22 cellular contexts compared by ENCODE assay signal in the genomic region with DNA sequence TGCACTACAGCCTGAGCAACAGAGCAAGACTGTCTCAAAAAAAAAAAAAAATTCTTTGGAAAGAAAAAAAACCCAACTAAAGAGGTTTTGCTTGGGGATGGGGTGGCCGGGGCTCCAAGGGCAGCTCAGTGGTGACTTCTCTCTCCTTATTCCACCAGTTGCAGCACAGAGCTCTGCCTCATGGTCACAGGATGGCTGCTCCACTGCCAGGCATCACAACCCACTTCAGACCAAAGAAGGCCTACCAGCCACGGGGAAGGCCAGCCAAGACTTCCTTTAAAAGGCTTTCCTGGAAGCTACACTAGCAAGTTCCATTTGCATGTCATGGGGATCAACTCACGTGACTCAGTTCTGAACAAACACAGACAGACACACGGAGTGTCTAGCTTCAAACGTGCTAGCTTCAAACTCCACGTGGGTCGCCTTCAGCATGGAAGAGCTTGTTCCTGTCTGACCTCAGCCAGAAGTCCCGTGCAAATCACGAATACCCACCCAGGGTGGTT. TPM values are rescaled to one million over a fixed set of nuclear protein-coding genes. Genes with fewer than 3 reads are reported as not detected.
DNase-seq lines count a peak whose midpoint lies in the region; ATAC-seq, FAIRE-seq and TF ChIP-seq lines count a peak whose summit lies in the region.
"Had no signal": no experiment of that assay in that cellular context is flagged by ENCODE, and none has a peak within 500 bp of the region (broad histone marks: within the 10 kb centered on the region; RNA-seq: fewer than 3 reads in every experiment).

No MANE protein-coding gene starts in this region.

- H3K9me3 Mint-ChIP-seq in natural killer cell, result no peaks in the 10 kb centered on the region
- no peaks in the 10 kb centered on the region for H3K9me3 Mint-ChIP-seq in natural killer cell treated with Interleukin-12 subunit alpha and Interleukin-12 subunit beta and Interleukin-15 and Interleukin-18, amount 100 ng/mL, for 72 hours
- H3K9me3 Mint-ChIP-seq in central memory CD8-positive, alpha-beta T cell, result no peaks in the 10 kb centered on the region
- no peaks in the 10 kb centered on the region for H3K9me3 Mint-ChIP-seq in stimulated activated effector memory CD8-positive, alpha-beta T cell treated with anti-CD3 and anti-CD28 coated beads, Interleukin-12 subunit alpha, Interleukin-12 subunit beta, amount 100 ng/mL, for 72 hours
- no peaks in the 10 kb centered on the region for H3K9me3 Mint-ChIP-seq in Calu3 (ENCODE audit: low read depth, unreplicated experiment)

- CTCF ChIA-PET in Calu3 (lab: Charles Lee), result interaction anchor here (0.6 to 0.7 kb wide), 3 partner anchors 35 to 1062 kb away, joined by 4 to 8 read pairs (median 5); no protein-coding TSS in a partner anchor

- no peaks in the 10 kb centered on the region for H3K36me3 Mint-ChIP-seq in natural killer cell
- peaks cover 10% of the 10 kb centered on the region for H3K36me3 Mint-ChIP-seq in natural killer cell treated with Interleukin-12 subunit alpha and Interleukin-12 subunit beta and Interleukin-15 and Interleukin-18, amount 100 ng/mL, for 72 hours
- peaks cover 26% of the 10 kb centered on the region for H3K36me3 Mint-ChIP-seq in central memory CD8-positive, alpha-beta T cell (ENCODE audit: insufficient read depth)
- H3K36me3 Mint-ChIP-seq in stimulated activated effector memory CD8-positive, alpha-beta T cell treated with anti-CD3 and anti-CD28 coated beads, Interleukin-12 subunit alpha, Interleukin-12 subunit beta, amount 100 ng/mL, for 72 hours, result peaks cover 94% of the 10 kb centered on the region
- peaks cover 8% of the 10 kb centered on the region for H3K36me3 Mint-ChIP-seq in Calu3 (ENCODE audit: insufficient read depth, unreplicated experiment)

- H3K27ac Mint-ChIP-seq in natural killer cell (peak overlapping the region; percentile 57 to 69), Calu3 (ENCODE audit: unreplicated experiment) (no peak overlapping the region)
- peak overlapping the region in 1 of 2 donors; percentile 66 for H3K27ac Mint-ChIP-seq in natural killer cell treated with Interleukin-12 subunit alpha and Interleukin-12 subunit beta and Interleukin-15 and Interleukin-18, amount 100 ng/mL, for 72 hours
- peak overlapping the region; percentile 55 for H3K27ac Mint-ChIP-seq in central memory CD8-positive, alpha-beta T cell (ENCODE audit: low read depth)
- H3K27ac Mint-ChIP-seq in stimulated activated effector memory CD8-positive, alpha-beta T cell treated with anti-CD3 and anti-CD28 coated beads, Interleukin-12 subunit alpha, Interleukin-12 subunit beta, amount 100 ng/mL, for 72 hours, result peak overlapping the region; percentile 69

- H3K4me1 Mint-ChIP-seq in natural killer cell, result no peaks in the 10 kb centered on the region
- H3K4me1 Mint-ChIP-seq in natural killer cell treated with Interleukin-12 subunit alpha and Interleukin-12 subunit beta and Interleukin-15 and Interleukin-18, amount 100 ng/mL, for 72 hours (ENCODE audit: low read depth in 2 of 2), result peaks cover 0 to 3% of the 10 kb centered on the region in 2 donors
- H3K4me1 Mint-ChIP-seq in central memory CD8-positive, alpha-beta T cell, result peaks cover 5% of the 10 kb centered on the region
- no peaks in the 10 kb centered on the region for H3K4me1 Mint-ChIP-seq in stimulated activated effector memory CD8-positive, alpha-beta T cell treated with anti-CD3 and anti-CD28 coated beads, Interleukin-12 subunit alpha, Interleukin-12 subunit beta, amount 100 ng/mL, for 72 hours
- no peaks in the 10 kb centered on the region for H3K4me1 Mint-ChIP-seq in Calu3 (ENCODE audit: low read depth, unreplicated experiment)

- no peak overlapping the region for H3K4me3 Mint-ChIP-seq in natural killer cell
- H3K4me3 Mint-ChIP-seq in natural killer cell treated with Interleukin-12 subunit alpha and Interleukin-12 subunit beta and Interleukin-15 and Interleukin-18, amount 100 ng/mL, for 72 hours, result no peak overlapping the region
- no peak overlapping the region for H3K4me3 Mint-ChIP-seq in central memory CD8-positive, alpha-beta T cell
- no peak overlapping the region for H3K4me3 Mint-ChIP-seq in stimulated activated effector memory CD8-positive, alpha-beta T cell treated with anti-CD3 and anti-CD28 coated beads, Interleukin-12 subunit alpha, Interleukin-12 subunit beta, amount 100 ng/mL, for 72 hours
- H3K4me3 Mint-ChIP-seq in Calu3 (ENCODE audit: low read depth, unreplicated experiment), result no peak overlapping the region

- no peak for DNase-seq in natural killer cell
- no peak for DNase-seq in natural killer cell treated with Interleukin-12 subunit alpha and Interleukin-12 subunit beta and Interleukin-15 and Interleukin-18, amount 100 ng/mL, for 72 hours (ENCODE audit: low spot score)
- no peak for DNase-seq in HTR-8/SVneo (ENCODE audit: insufficient read length, low spot score)
- no peak for DNase-seq in central memory CD8-positive, alpha-beta T cell (ENCODE audit: low spot score in 2 of 2)
- no peak for DNase-seq in stimulated activated effector memory CD8-positive, alpha-beta T cell treated with anti-CD3 and anti-CD28 coated beads, Interleukin-12 subunit alpha, Interleukin-12 subunit beta, amount 100 ng/mL, for 72 hours (ENCODE audit: low spot score in 2 of 2)
- no peak for DNase-seq in NCI-H2029 treated with DMSO at 0.1 percent for 48 hours (lab: John Stamatoyannopoulos, UW)
- no peak for DNase-seq in Calu3
- no peak for DNase-seq in germinal center (ENCODE audit: low spot score)
- DNase-seq: C1 segment of cervical spinal cord, COR-L47, DMS153, GDM1, HCEC 1CT, KG1, NCI-H1417 treated with DMSO at 0.1 percent for 48 hours, NCI-H345, NCI-H524 treated with DMSO at 0.1 percent for 48 hours, PC-3, RPMI8226, SIG-M5 had no signal

- H3K27me3 Mint-ChIP-seq in natural killer cell (ENCODE audit: low read depth in 2 of 2) (no peaks in the 10 kb centered on the region), Calu3 (ENCODE audit: unreplicated experiment) (no peaks in the 10 kb centered on the region)
- no peaks in the 10 kb centered on the region for H3K27me3 Mint-ChIP-seq in natural killer cell treated with Interleukin-12 subunit alpha and Interleukin-12 subunit beta and Interleukin-15 and Interleukin-18, amount 100 ng/mL, for 72 hours
- H3K27me3 Mint-ChIP-seq in central memory CD8-positive, alpha-beta T cell, result no peaks in the 10 kb centered on the region

- ATAC-seq in natural killer cell, result no peak
- ATAC-seq in natural killer cell treated with Interleukin-12 subunit alpha and Interleukin-12 subunit beta and Interleukin-15 and Interleukin-18, amount 100 ng/mL, for 72 hours, result no peak
- no peak for ATAC-seq in central memory CD8-positive, alpha-beta T cell (replicated peaks; ENCODE audit: extremely low read depth, poor library complexity, severe bottlenecking)
- no peak for ATAC-seq in stimulated activated effector memory CD8-positive, alpha-beta T cell treated with anti-CD3 and anti-CD28 coated beads, Interleukin-12 subunit alpha, Interleukin-12 subunit beta, amount 100 ng/mL, for 72 hours
- ATAC-seq: A549, HepG2, PC-3 had no signal

- TF ChIP-seq CTCF in natural killer cell (IDR thresholded peaks at IDR 0.05), result no peak
- no peak for TF ChIP-seq CTCF in Calu3 (IDR thresholded peaks at IDR 0.05; ENCODE audit: unreplicated experiment)

- FAIRE-seq in HTR-8/SVneo (lab: Jason Lieb, UNC), result peak; percentile 33
- FAIRE-seq: A549, HepG2 had no signal

- BruUV-seq in Calu3 (replicated peaks; lab: Mats Ljungman, UMichigan), result no TSS peak

- intact Hi-C loops in natural killer cell (cut with micrococcal nuclease), result no loop called here
- intact Hi-C loops in Calu3 (cut with micrococcal nuclease; ENCODE audit: unreplicated experiment), result no loop called here

RNA-seq across cellular contexts. Expression of a gene that starts 13.2 kb away (rescaled TPM):
- total RNA-seq in natural killer cell, result 100 to 1,000 TPM; 377 to 471 (median 423) TPM
- 100 to 1,000 TPM; 245 to 329 TPM for total RNA-seq in natural killer cell treated with Interleukin-12 subunit alpha and Interleukin-12 subunit beta and Interleukin-15 and Interleukin-18, amount 100 ng/mL, for 72 hours
- 143 and 149 TPM in 2 replicates for total RNA-seq in Calu3 (2022)

RNA-seq across cellular contexts. Expression of a gene that starts 21.4 kb away (rescaled TPM):
- 10 to 100 TPM; 44.1 to 52.3 (median 51.0) TPM for total RNA-seq in natural killer cell
- 10 to 100 TPM; 35.0 to 35.6 TPM for total RNA-seq in natural killer cell treated with Interleukin-12 subunit alpha and Interleukin-12 subunit beta and Interleukin-15 and Interleukin-18, amount 100 ng/mL, for 72 hours
- total RNA-seq in Calu3 (2022), result 20.7 and 25.2 TPM in 2 replicates

RNA-seq across cellular contexts. Expression of a gene that starts 26.7 kb away (rescaled TPM):
- total RNA-seq in natural killer cell, result 10 to 100 TPM; 60.0 to 72.2 (median 69.2) TPM
- total RNA-seq in natural killer cell treated with Interleukin-12 subunit alpha and Interleukin-12 subunit beta and Interleukin-15 and Interleukin-18, amount 100 ng/mL, for 72 hours, result 100 to 1,000 TPM; 114 to 178 TPM
- 52.2 and 56.4 TPM in 2 replicates for total RNA-seq in Calu3 (2022)

RNA-seq across cellular contexts. Expression of a gene that starts 30.4 kb away (rescaled TPM):
- total RNA-seq in natural killer cell, result 1 to 10 TPM; 2.9 to 5.5 (median 3.3) TPM
- total RNA-seq in natural killer cell treated with Interleukin-12 subunit alpha and Interleukin-12 subunit beta and Interleukin-15 and Interleukin-18, amount 100 ng/mL, for 72 hours, result 1 to 10 TPM; 5.1 to 5.2 TPM
- total RNA-seq in Calu3 (2022), result 0.59 and 1.2 TPM in 2 replicates

RNA-seq across cellular contexts. Expression of a gene that starts 46.8 kb away (rescaled TPM):
- 100 to 1,000 TPM; 107 to 111 (median 107) TPM for total RNA-seq in natural killer cell
- total RNA-seq in natural killer cell treated with Interleukin-12 subunit alpha and Interleukin-12 subunit beta and Interleukin-15 and Interleukin-18, amount 100 ng/mL, for 72 hours, result 10 to 100 TPM; 61.9 to 83.1 TPM
- total RNA-seq in Calu3 (2022), result 37.3 and 61.5 TPM in 2 replicates
